In the genomic region with DNA sequence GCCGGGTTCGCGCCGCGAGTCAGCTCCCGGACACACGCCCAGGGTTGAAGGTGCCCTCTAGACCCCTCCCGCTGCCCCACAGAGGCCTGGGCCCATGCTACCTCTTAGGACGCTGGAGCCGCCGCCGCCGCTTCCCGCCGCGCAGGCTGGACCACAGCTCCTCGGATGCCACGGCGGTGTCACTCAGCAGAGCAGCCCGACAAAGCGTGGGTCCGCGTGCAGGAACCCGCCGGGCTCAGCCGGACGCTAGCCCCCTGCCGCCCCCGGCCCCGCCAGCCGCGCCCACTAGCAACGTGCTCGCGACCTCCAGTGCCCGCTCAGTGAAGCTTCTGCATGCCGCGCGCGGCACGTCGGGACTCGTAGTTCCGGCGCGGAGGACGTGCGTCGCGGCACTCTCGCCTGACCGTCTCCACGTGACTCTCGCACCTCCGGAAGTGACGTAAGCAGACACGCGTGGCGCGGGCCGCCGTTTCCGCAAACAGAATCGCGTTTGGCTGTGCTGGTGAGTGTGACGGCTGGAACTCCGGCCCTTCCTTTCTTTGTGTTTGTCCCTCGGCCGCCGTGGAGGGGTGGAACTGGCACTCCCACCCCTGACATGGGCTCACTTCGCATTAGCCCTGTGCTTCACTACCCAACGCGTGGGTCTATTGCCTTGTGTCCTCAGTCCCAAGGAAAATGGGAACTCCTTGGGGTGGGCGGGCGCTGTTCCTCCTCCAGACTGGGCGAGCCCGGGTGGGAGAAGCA, we compare ENCODE assay signal across 1 cellular context.
TF ChIP-seq lines count a peak whose summit lies in the region.

TSS of gene FAM210A (minus strand) at position 331 of the 744 bp plus-strand sequence. CDS start 44,481 bp downstream, outside the sequence.
TSS of gene RNMT (plus strand) at position 446 of the 744 bp plus-strand sequence. CDS start 4,845 bp downstream, outside the sequence.

TF ChIP-seq in GM12878, 131 proteins besides CTCF, POLR2A, EP300 and RAD21 (continued from another document and continues in another):
- no peak for TF ChIP-seq BCL3 (IDR thresholded peaks at IDR 0.05; ENCODE audit: borderline replicate concordance, insufficient read depth, low read depth, low read length, poor library complexity, severe bottlenecking)
- TF ChIP-seq ZBED1 (IDR thresholded peaks at IDR 0.05; ENCODE audit: borderline replicate concordance) = no peak
- peak; percentile 28; the same call in 1 of the 2 replicates for TF ChIP-seq RELB (IDR thresholded peaks at IDR 0.05; ENCODE audit: low read depth)
- no peak for TF ChIP-seq ZNF622 (IDR thresholded peaks at IDR 0.05)
- no peak for TF ChIP-seq KDM1A (IDR thresholded peaks at IDR 0.05; ENCODE audit: borderline replicate concordance)
- TF ChIP-seq PKNOX1 (IDR thresholded peaks at IDR 0.05) = peak; percentile 66
- TF ChIP-seq, protein P1, sequence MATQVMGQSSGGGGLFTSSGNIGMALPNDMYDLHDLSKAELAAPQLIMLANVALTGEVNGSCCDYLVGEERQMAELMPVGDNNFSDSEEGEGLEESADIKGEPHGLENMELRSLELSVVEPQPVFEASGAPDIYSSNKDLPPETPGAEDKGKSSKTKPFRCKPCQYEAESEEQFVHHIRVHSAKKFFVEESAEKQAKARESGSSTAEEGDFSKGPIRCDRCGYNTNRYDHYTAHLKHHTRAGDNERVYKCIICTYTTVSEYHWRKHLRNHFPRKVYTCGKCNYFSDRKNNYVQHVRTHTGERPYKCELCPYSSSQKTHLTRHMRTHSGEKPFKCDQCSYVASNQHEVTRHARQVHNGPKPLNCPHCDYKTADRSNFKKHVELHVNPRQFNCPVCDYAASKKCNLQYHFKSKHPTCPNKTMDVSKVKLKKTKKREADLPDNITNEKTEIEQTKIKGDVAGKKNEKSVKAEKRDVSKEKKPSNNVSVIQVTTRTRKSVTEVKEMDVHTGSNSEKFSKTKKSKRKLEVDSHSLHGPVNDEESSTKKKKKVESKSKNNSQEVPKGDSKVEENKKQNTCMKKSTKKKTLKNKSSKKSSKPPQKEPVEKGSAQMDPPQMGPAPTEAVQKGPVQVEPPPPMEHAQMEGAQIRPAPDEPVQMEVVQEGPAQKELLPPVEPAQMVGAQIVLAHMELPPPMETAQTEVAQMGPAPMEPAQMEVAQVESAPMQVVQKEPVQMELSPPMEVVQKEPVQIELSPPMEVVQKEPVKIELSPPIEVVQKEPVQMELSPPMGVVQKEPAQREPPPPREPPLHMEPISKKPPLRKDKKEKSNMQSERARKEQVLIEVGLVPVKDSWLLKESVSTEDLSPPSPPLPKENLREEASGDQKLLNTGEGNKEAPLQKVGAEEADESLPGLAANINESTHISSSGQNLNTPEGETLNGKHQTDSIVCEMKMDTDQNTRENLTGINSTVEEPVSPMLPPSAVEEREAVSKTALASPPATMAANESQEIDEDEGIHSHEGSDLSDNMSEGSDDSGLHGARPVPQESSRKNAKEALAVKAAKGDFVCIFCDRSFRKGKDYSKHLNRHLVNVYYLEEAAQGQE (IDR thresholded peaks at IDR 0.05; ENCODE audit: low read depth, low read length) = no peak
- TF ChIP-seq, protein P2, sequence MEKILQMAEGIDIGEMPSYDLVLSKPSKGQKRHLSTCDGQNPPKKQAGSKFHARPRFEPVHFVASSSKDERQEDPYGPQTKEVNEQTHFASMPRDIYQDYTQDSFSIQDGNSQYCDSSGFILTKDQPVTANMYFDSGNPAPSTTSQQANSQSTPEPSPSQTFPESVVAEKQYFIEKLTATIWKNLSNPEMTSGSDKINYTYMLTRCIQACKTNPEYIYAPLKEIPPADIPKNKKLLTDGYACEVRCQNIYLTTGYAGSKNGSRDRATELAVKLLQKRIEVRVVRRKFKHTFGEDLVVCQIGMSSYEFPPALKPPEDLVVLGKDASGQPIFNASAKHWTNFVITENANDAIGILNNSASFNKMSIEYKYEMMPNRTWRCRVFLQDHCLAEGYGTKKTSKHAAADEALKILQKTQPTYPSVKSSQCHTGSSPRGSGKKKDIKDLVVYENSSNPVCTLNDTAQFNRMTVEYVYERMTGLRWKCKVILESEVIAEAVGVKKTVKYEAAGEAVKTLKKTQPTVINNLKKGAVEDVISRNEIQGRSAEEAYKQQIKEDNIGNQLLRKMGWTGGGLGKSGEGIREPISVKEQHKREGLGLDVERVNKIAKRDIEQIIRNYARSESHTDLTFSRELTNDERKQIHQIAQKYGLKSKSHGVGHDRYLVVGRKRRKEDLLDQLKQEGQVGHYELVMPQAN (conservative IDR thresholded peaks at IDR 0.05) = peak; percentile 97
- TF ChIP-seq SPI1 (IDR thresholded peaks at IDR 0.05; ENCODE audit: borderline replicate concordance, insufficient read depth, low read depth, low read length) = peak; percentile 31; the same call in 1 of the 2 replicates
- peak; percentile 90 for TF ChIP-seq GATAD2B (conservative IDR thresholded peaks at IDR 0.05; ENCODE audit: low read depth)
- peak; percentile 92; the same call in 1 of the 2 replicates for TF ChIP-seq ASH2L (IDR thresholded peaks at IDR 0.05; ENCODE audit: borderline replicate concordance, low read depth)
- peak; percentile 93 for TF ChIP-seq GABPA (IDR thresholded peaks at IDR 0.05; ENCODE audit: low read depth)
- TF ChIP-seq USF2 (IDR thresholded peaks at IDR 0.05; ENCODE audit: borderline replicate concordance, low read depth, low read length) = peak; percentile 96
- TF ChIP-seq CHD4 (IDR thresholded peaks at IDR 0.05) = no peak
- no peak for TF ChIP-seq TCF7 (IDR thresholded peaks at IDR 0.05; ENCODE audit: borderline replicate concordance)
- no peak for TF ChIP-seq WRNIP1 (IDR thresholded peaks at IDR 0.05; ENCODE audit: borderline replicate concordance, low read depth, low read length)
- TF ChIP-seq, protein P3, sequence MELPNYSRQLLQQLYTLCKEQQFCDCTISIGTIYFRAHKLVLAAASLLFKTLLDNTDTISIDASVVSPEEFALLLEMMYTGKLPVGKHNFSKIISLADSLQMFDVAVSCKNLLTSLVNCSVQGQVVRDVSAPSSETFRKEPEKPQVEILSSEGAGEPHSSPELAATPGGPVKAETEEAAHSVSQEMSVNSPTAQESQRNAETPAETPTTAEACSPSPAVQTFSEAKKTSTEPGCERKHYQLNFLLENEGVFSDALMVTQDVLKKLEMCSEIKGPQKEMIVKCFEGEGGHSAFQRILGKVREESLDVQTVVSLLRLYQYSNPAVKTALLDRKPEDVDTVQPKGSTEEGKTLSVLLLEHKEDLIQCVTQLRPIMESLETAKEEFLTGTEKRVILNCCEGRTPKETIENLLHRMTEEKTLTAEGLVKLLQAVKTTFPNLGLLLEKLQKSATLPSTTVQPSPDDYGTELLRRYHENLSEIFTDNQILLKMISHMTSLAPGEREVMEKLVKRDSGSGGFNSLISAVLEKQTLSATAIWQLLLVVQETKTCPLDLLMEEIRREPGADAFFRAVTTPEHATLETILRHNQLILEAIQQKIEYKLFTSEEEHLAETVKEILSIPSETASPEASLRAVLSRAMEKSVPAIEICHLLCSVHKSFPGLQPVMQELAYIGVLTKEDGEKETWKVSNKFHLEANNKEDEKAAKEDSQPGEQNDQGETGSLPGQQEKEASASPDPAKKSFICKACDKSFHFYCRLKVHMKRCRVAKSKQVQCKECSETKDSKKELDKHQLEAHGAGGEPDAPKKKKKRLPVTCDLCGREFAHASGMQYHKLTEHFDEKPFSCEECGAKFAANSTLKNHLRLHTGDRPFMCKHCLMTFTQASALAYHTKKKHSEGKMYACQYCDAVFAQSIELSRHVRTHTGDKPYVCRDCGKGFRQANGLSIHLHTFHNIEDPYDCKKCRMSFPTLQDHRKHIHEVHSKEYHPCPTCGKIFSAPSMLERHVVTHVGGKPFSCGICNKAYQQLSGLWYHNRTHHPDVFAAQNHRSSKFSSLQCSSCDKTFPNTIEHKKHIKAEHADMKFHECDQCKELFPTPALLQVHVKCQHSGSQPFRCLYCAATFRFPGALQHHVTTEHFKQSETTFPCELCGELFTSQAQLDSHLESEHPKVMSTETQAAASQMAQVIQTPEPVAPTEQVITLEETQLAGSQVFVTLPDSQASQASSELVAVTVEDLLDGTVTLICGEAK (IDR thresholded peaks at IDR 0.05; ENCODE audit: borderline replicate concordance) = peak; percentile 91
- no peak for TF ChIP-seq PML (IDR thresholded peaks at IDR 0.05; ENCODE audit: low read length)
- no peak for TF ChIP-seq FOS (IDR thresholded peaks at IDR 0.05; ENCODE audit: borderline replicate concordance, extremely low read depth, insufficient read length)
- TF ChIP-seq ETV6 (conservative IDR thresholded peaks at IDR 0.05 in 1 of 2, IDR thresholded peaks at IDR 0.05 in 1 of 2; ENCODE audit: borderline replicate concordance in 1 of 2, low read depth in 1 of 2) = 0 out of 4 replicates have a peak, but pooled peaks of 1 of the 2 experiments have one; percentile 20
- TF ChIP-seq PAX8 (IDR thresholded peaks at IDR 0.05) = no peak
- no peak for TF ChIP-seq ZNF384 (IDR thresholded peaks at IDR 0.05; ENCODE audit: borderline replicate concordance, low read depth, low read length)
- TF ChIP-seq CBX3 (IDR thresholded peaks at IDR 0.05; ENCODE audit: borderline replicate concordance, low read depth) = no peak
- TF ChIP-seq, protein P4, sequence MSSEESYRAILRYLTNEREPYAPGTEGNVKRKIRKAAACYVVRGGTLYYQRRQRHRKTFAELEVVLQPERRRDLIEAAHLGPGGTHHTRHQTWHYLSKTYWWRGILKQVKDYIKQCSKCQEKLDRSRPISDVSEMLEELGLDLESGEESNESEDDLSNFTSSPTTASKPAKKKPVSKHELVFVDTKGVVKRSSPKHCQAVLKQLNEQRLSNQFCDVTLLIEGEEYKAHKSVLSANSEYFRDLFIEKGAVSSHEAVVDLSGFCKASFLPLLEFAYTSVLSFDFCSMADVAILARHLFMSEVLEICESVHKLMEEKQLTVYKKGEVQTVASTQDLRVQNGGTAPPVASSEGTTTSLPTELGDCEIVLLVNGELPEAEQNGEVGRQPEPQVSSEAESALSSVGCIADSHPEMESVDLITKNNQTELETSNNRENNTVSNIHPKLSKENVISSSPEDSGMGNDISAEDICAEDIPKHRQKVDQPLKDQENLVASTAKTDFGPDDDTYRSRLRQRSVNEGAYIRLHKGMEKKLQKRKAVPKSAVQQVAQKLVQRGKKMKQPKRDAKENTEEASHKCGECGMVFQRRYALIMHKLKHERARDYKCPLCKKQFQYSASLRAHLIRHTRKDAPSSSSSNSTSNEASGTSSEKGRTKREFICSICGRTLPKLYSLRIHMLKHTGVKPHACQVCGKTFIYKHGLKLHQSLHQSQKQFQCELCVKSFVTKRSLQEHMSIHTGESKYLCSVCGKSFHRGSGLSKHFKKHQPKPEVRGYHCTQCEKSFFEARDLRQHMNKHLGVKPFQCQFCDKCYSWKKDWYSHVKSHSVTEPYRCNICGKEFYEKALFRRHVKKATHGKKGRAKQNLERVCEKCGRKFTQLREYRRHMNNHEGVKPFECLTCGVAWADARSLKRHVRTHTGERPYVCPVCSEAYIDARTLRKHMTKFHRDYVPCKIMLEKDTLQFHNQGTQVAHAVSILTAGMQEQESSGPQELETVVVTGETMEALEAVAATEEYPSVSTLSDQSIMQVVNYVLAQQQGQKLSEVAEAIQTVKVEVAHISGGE (CRISPR knock-in tag; IDR thresholded peaks at IDR 0.05) = peak; percentile 37; the same call in 1 of the 2 replicates
- TF ChIP-seq ZNF274 (IDR thresholded peaks at IDR 0.05; ENCODE audit: insufficient read depth, insufficient read length) = no peak
- peak; percentile 92 for TF ChIP-seq IKZF1 (conservative IDR thresholded peaks at IDR 0.05)
- TF ChIP-seq CBX5 (IDR thresholded peaks at IDR 0.05; ENCODE audit: low read depth) = no peak
- TF ChIP-seq EGR1 (IDR thresholded peaks at IDR 0.05; ENCODE audit: borderline replicate concordance in 1 of 2, low read depth in 2 of 2, low read length in 2 of 2) = peak; percentile 40 to 78; a peak in 2 of 3 replicates
- no peak for TF ChIP-seq NR2C2 (IDR thresholded peaks at IDR 0.05; ENCODE audit: borderline replicate concordance, control insufficient read depth, insufficient read length, low read depth)
- no peak for TF ChIP-seq SMAD1 (IDR thresholded peaks at IDR 0.05; ENCODE audit: low read depth, partially characterized antibody)
- no peak for TF ChIP-seq NFXL1 (IDR thresholded peaks at IDR 0.05; ENCODE audit: borderline replicate concordance)
- peak; percentile 41; the same call in 1 of the 2 replicates for TF ChIP-seq SMARCA5 (IDR thresholded peaks at IDR 0.05)
- TF ChIP-seq MAX (IDR thresholded peaks at IDR 0.05; ENCODE audit: low read depth, low read length) = peak; percentile 100
- peak; percentile 6; the same call in 1 of the 2 replicates for TF ChIP-seq SMC3 (IDR thresholded peaks at IDR 0.05; ENCODE audit: borderline replicate concordance, low read length)
- no peak; the same call in 1 of the 2 replicates for TF ChIP-seq ZNF217 (IDR thresholded peaks at IDR 0.05)
- TF ChIP-seq STAT1 (conservative IDR thresholded peaks at IDR 0.05) = peak; percentile 35; the same call in 1 of the 2 replicates
